In the genomic region with DNA sequence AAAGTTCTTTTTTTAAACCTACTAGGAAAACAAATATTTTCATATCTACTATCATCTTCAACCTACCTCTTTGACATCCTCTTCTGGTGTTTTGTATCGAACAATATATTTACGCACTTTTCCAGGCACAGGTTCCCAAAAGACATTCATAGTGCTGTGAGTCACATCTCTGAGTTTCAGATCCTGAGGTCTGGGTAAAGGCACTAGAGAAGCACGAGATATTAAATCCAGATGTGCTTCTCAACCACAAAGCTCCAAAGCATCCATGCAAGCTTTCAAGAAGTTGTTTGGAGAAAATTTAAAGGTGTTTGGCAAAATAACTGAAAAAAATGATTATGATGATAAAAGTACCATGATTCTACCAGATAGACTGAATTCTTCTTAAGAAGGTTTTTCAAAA, we compare ENCODE assay signal across 23 cellular contexts.
DNase-seq lines count a peak whose midpoint lies in the region; ATAC-seq and TF ChIP-seq lines count a peak whose summit lies in the region.
"Had no signal": no experiment of that assay in that cellular context is flagged by ENCODE, and none has a peak within 500 bp of the region (broad histone marks: within the 10 kb centered on the region; RNA-seq: fewer than 3 reads in every experiment).

No MANE protein-coding gene starts in this region.

- H3K27me3 ChIP-seq in ACC112 (ENCODE audit: insufficient read depth, low read length) = no peaks in the 10 kb centered on the region
- H3K27me3 ChIP-seq: gastrocnemius medialis had no signal

- no peaks in the 10 kb centered on the region for H3K4me1 Mint-ChIP-seq in stimulated activated memory B cell treated with anti-CD40 and anti-IgM and Interleukin-4, amounts not matched to agents 10 μg/mL and 1 μg/mL and 100 μg/mL, for 72 hours
- H3K4me1 Mint-ChIP-seq: CD8-positive, alpha-beta memory T cell; endodermal cell; T-helper 17 cell had no signal

- in situ Hi-C loops in astrocyte of the cerebellum (cut with HindIII; ENCODE audit: low sequenced_read_pairs) (no loop called here), ACHN (cut with HindIII; ENCODE audit: low pct_ligation_motif_present, low pct_unique_long_range_greater_than_20kb, low sequenced_read_pairs) (no loop called here)

- no peak overlapping the region for H2AFZ ChIP-seq in ACC112 (ENCODE audit: low read length, unreplicated experiment)

- ATAC-seq in HG02973 (IDR thresholded peaks at IDR 0.05; ENCODE audit: unreplicated experiment) (no peak), HG03045 (IDR thresholded peaks at IDR 0.05; ENCODE audit: unreplicated experiment) (no peak)
- ATAC-seq in stimulated activated memory B cell treated with anti-CD40 and anti-IgM and Interleukin-4, amounts not matched to agents 10 μg/mL and 1 μg/mL and 100 μg/mL, for 72 hours = no peak
- ATAC-seq: A549, gastrocnemius medialis, psoas muscle, T-helper 17 cell had no signal

- H3K36me3 ChIP-seq in ACC112 (ENCODE audit: insufficient read depth, low read length) = 0 out of 2 replicates have a peak, but pooled peaks cover 6% of the 10 kb centered on the region
- H3K36me3 ChIP-seq: gastrocnemius medialis had no signal

- no peak overlapping the region for H3K4me3 Mint-ChIP-seq in stimulated activated memory B cell treated with anti-CD40 and anti-IgM and Interleukin-4, amounts not matched to agents 10 μg/mL and 1 μg/mL and 100 μg/mL, for 72 hours
- H3K4me3 Mint-ChIP-seq: CD8-positive, alpha-beta memory T cell; endodermal cell; nephron; T-helper 17 cell had no signal

- H3K4me3 ChIP-seq in ACC112 (ENCODE audit: low read depth, low read length) (no peak overlapping the region), astrocyte of the cerebellum (ENCODE audit: low read depth, low read length) (no peak overlapping the region)
- H3K4me3 ChIP-seq: A549, gastrocnemius medialis, psoas muscle had no signal

- H3K36me3 Mint-ChIP-seq in stimulated activated memory B cell treated with anti-CD40 and anti-IgM and Interleukin-4, amounts not matched to agents 10 μg/mL and 1 μg/mL and 100 μg/mL, for 72 hours = no peaks in the 10 kb centered on the region
- H3K36me3 Mint-ChIP-seq: CD8-positive, alpha-beta memory T cell had no signal

- peaks cover 17% of the 10 kb centered on the region for H3K4me1 ChIP-seq in ACC112 (ENCODE audit: control insufficient read depth, insufficient read depth, low read length, unreplicated experiment)
- H3K4me1 ChIP-seq: A549, gastrocnemius medialis, psoas muscle had no signal

- peaks cover 2% of the 10 kb centered on the region for H3K9me3 Mint-ChIP-seq in stimulated activated memory B cell treated with anti-CD40 and anti-IgM and Interleukin-4, amounts not matched to agents 10 μg/mL and 1 μg/mL and 100 μg/mL, for 72 hours
- H3K9me3 Mint-ChIP-seq: CD8-positive, alpha-beta memory T cell; endodermal cell; nephron had no signal

- H3K27ac ChIP-seq in ACC112 (ENCODE audit: low read depth, low read length) = peak overlapping the region; percentile 24
- H3K27ac ChIP-seq: A549, VCaP had no signal

- DNase-seq in GM03348 (ENCODE audit: low spot score) (peak; percentile 74), astrocyte of the cerebellum (ENCODE audit: low read depth) (peak; percentile 79), fibroblast of the conjunctiva (ENCODE audit: low read depth) (peak; percentile 77), ACHN (no peak)
- DNase-seq: anterior cingulate cortex; CD8-positive, alpha-beta memory T cell; endodermal cell; gastrocnemius medialis; kidney glomerular epithelial cell; NCI-H1436 treated with DMSO at 0.1 percent for 48 hours; NCI-H2171 treated with DMSO at 0.1 percent for 48 hours; NCI-H69; psoas muscle; SHP77; stimulated activated CD4-positive, alpha-beta T cell treated with anti-CD3 and anti-CD28 coated beads, Interleukin-12 subunit alpha, Interleukin-12 subunit beta, amount 100 ng/mL, for 4 hours; T-helper 17 cell had no signal

- no peaks in the 10 kb centered on the region for H3K79me2 ChIP-seq in ACC112 (ENCODE audit: control insufficient read depth, insufficient read depth, low read length, unreplicated experiment)

- H3K27ac Mint-ChIP-seq in stimulated activated memory B cell treated with anti-CD40 and anti-IgM and Interleukin-4, amounts not matched to agents 10 μg/mL and 1 μg/mL and 100 μg/mL, for 72 hours = no peak overlapping the region
- H3K27ac Mint-ChIP-seq: CD8-positive, alpha-beta memory T cell; endodermal cell; nephron; T-helper 17 cell had no signal

- peaks cover 4% of the 10 kb centered on the region for H3K27me3 Mint-ChIP-seq in stimulated activated memory B cell treated with anti-CD40 and anti-IgM and Interleukin-4, amounts not matched to agents 10 μg/mL and 1 μg/mL and 100 μg/mL, for 72 hours
- H3K27me3 Mint-ChIP-seq: CD8-positive, alpha-beta memory T cell had no signal

- no peak for TF ChIP-seq CTCF in astrocyte of the cerebellum (IDR thresholded peaks at IDR 0.05; ENCODE audit: low read depth, low read length, missing control alignments)
